Comparison of ENCODE assay signal across 1 cellular context in genomic region chr7:143256325-143256724, GRCh38.
TF ChIP-seq lines count a peak whose summit lies in the region.

No MANE protein-coding gene starts in this region.

TF ChIP-seq in H1, 55 proteins besides CTCF, POLR2A, EP300 and RAD21:
- TF ChIP-seq TEAD4 (IDR thresholded peaks at IDR 0.05; ENCODE audit: low read depth, low read length) (no peak), FOSL1 (IDR thresholded peaks at IDR 0.05; ENCODE audit: insufficient read depth, low read depth, low read length) (no peak), HDAC2 (IDR thresholded peaks at IDR 0.05; ENCODE audit: borderline replicate concordance in 1 of 2, low read depth in 2 of 2, low read length in 2 of 2) (no peak), TCF12 (IDR thresholded peaks at IDR 0.05; ENCODE audit: low read depth, low read length) (no peak), MAX (IDR thresholded peaks at IDR 0.05) (no peak), JUN (IDR thresholded peaks at IDR 0.05; ENCODE audit: low read depth, low read length) (no peak), E2F6 (IDR thresholded peaks at IDR 0.05) (no peak), POLR2AphosphoS5 (IDR thresholded peaks at IDR 0.05; ENCODE audit: low read depth, low read length) (no peak), KDM5A (IDR thresholded peaks at IDR 0.05; ENCODE audit: low read length) (no peak), NANOG (IDR thresholded peaks at IDR 0.05; ENCODE audit: insufficient read depth, low read depth, low read length, poor library complexity, severe bottlenecking) (no peak), CBX5 (IDR thresholded peaks at IDR 0.05; ENCODE audit: low read depth, low read length) (no peak), CHD2 (IDR thresholded peaks at IDR 0.05; ENCODE audit: low read length) (no peak), SIN3A (conservative IDR thresholded peaks at IDR 0.05 in 1 of 2, IDR thresholded peaks at IDR 0.05 in 1 of 2; ENCODE audit: low read depth in 1 of 2, low read length in 2 of 2) (no peak), BACH1 (IDR thresholded peaks at IDR 0.05; ENCODE audit: low read length) (no peak), YY1 (IDR thresholded peaks at IDR 0.05; ENCODE audit: low read depth, low read length) (no peak), TBP (IDR thresholded peaks at IDR 0.05; ENCODE audit: low read depth, low read length) (no peak), ATF3 (IDR thresholded peaks at IDR 0.05; ENCODE audit: insufficient read depth, low read depth, low read length) (no peak), SP2 (IDR thresholded peaks at IDR 0.05; ENCODE audit: low read length) (no peak), ATF2 (IDR thresholded peaks at IDR 0.05; ENCODE audit: low read length) (no peak), MAFK (IDR thresholded peaks at IDR 0.05; ENCODE audit: low read depth, low read length) (no peak)
TF ChIP-seq in H1: peak in this region for 0.
